34 cellular contexts compared by ENCODE assay signal in the genomic region with DNA sequence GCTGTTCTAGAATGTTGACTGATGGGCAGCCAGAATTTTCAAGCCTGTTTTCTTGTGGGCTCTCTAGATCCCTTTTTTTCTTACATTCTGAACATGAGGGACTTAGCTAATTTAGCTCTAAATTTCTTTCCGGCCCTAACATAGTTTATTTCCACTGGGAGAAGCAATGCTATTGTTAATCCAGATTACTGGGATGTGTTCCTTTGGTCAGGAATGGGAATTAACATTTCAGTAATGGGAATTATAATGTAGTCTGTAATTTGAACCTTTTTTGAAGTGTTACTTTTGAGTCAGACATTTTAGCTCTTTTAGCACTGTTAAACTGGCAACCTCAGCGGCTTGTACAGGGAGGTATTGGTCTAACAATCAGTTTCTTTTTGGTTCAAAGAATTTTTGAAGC.
"Had no signal": no experiment of that assay in that cellular context is flagged by ENCODE, and none has a peak within 500 bp of the region (broad histone marks: within the 10 kb centered on the region; RNA-seq: fewer than 3 reads in every experiment).

No MANE protein-coding gene starts in this region.

- H3K27ac Mint-ChIP-seq: activated naive CD4-positive, alpha-beta T cell treated with anti-CD3 and anti-CD28 coated beads for 36 hours; activated naive CD8-positive, alpha-beta T cell treated with anti-CD3 and anti-CD28 coated beads, Interleukin-2, amount 10 ng/mL, durations not matched to agents 7 days and 5 days; activated T-helper 1 cell treated with anti-CD3 and anti-CD28 coated beads, Interleukin-12 subunit alpha, Interleukin-12 subunit beta, Interleukin-2, Interleukin-4 antibody, amounts not matched to agents 30 ng/mL and 10 ng/mL and 1 ng/mL, durations not matched to agents 14 hours and 24 hours and 36 hours; stimulated activated memory B cell treated with anti-CD40 and anti-IgM and Interleukin-4, amounts not matched to agents 10 μg/mL and 1 μg/mL and 100 μg/mL, for 72 hours; stimulated activated naive CD8-positive, alpha-beta T cell treated with anti-CD3 and anti-CD28 coated beads, Interleukin-15, amount 100 ng/mL, for 72 hours had no signal

- H3K36me3 ChIP-seq: brain microvascular endothelial cell, esophagus muscularis mucosa, heart left ventricle, lower lobe of right lung, ovary, prostate gland, sigmoid colon, thyroid gland, upper lobe of left lung, vagina had no signal

- ATAC-seq: foreskin keratinocyte; naive thymus-derived CD8-positive, alpha-beta T cell; stimulated activated memory B cell treated with anti-CD40 and anti-IgM and Interleukin-4, amounts not matched to agents 10 μg/mL and 1 μg/mL and 100 μg/mL, for 72 hours; stimulated activated naive CD8-positive, alpha-beta T cell treated with anti-CD3 and anti-CD28 coated beads, Interleukin-15, amount 100 ng/mL, for 72 hours; T-helper 17 cell had no signal

- H3K9me3 ChIP-seq: esophagus muscularis mucosa, heart left ventricle, lower lobe of right lung, ovary, prostate gland, sigmoid colon, thyroid gland, upper lobe of left lung, vagina had no signal

- H3K4me1 ChIP-seq: foreskin keratinocyte had no signal

- H3K4me3 Mint-ChIP-seq: activated naive CD4-positive, alpha-beta T cell treated with anti-CD3 and anti-CD28 coated beads for 36 hours; activated naive CD8-positive, alpha-beta T cell treated with anti-CD3 and anti-CD28 coated beads, Interleukin-2, amount 10 ng/mL, durations not matched to agents 7 days and 5 days; activated T-helper 1 cell treated with anti-CD3 and anti-CD28 coated beads, Interleukin-12 subunit alpha, Interleukin-12 subunit beta, Interleukin-2, Interleukin-4 antibody, amounts not matched to agents 30 ng/mL and 10 ng/mL and 1 ng/mL, durations not matched to agents 14 hours and 24 hours and 36 hours; stimulated activated memory B cell treated with anti-CD40 and anti-IgM and Interleukin-4, amounts not matched to agents 10 μg/mL and 1 μg/mL and 100 μg/mL, for 72 hours; stimulated activated naive CD8-positive, alpha-beta T cell treated with anti-CD3 and anti-CD28 coated beads, Interleukin-15, amount 100 ng/mL, for 72 hours; T-helper 17 cell had no signal

- H3K9me3 Mint-ChIP-seq: activated naive CD4-positive, alpha-beta T cell treated with anti-CD3 and anti-CD28 coated beads for 36 hours; activated naive CD8-positive, alpha-beta T cell treated with anti-CD3 and anti-CD28 coated beads, Interleukin-2, amount 10 ng/mL, durations not matched to agents 7 days and 5 days; activated T-helper 1 cell treated with anti-CD3 and anti-CD28 coated beads, Interleukin-12 subunit alpha, Interleukin-12 subunit beta, Interleukin-2, Interleukin-4 antibody, amounts not matched to agents 30 ng/mL and 10 ng/mL and 1 ng/mL, durations not matched to agents 14 hours and 24 hours and 36 hours; naive thymus-derived CD8-positive, alpha-beta T cell; stimulated activated memory B cell treated with anti-CD40 and anti-IgM and Interleukin-4, amounts not matched to agents 10 μg/mL and 1 μg/mL and 100 μg/mL, for 72 hours; stimulated activated naive CD8-positive, alpha-beta T cell treated with anti-CD3 and anti-CD28 coated beads, Interleukin-15, amount 100 ng/mL, for 72 hours had no signal

- H3K27me3 Mint-ChIP-seq: activated naive CD8-positive, alpha-beta T cell treated with anti-CD3 and anti-CD28 coated beads, Interleukin-2, amount 10 ng/mL, durations not matched to agents 7 days and 5 days; naive thymus-derived CD8-positive, alpha-beta T cell; stimulated activated memory B cell treated with anti-CD40 and anti-IgM and Interleukin-4, amounts not matched to agents 10 μg/mL and 1 μg/mL and 100 μg/mL, for 72 hours; stimulated activated naive CD8-positive, alpha-beta T cell treated with anti-CD3 and anti-CD28 coated beads, Interleukin-15, amount 100 ng/mL, for 72 hours; T-helper 17 cell had no signal

- H3K27me3 ChIP-seq: brain microvascular endothelial cell, esophagus muscularis mucosa, foreskin keratinocyte, heart left ventricle, ovary, sigmoid colon, thyroid gland, upper lobe of left lung, vagina had no signal

- H3K27ac ChIP-seq: brain microvascular endothelial cell, esophagus muscularis mucosa, foreskin keratinocyte, lower lobe of right lung, ovary, prostate gland, sigmoid colon, upper lobe of left lung, vagina had no signal

- H3K4me3 ChIP-seq: esophagus muscularis mucosa, heart left ventricle, lower lobe of right lung, ovary, prostate gland, sigmoid colon, thyroid gland, upper lobe of left lung, vagina had no signal

- DNase-seq: activated CD4-positive, alpha-beta T cell treated with anti-CD3 and anti-CD28 coated beads, Interleukin-2, amount 50 U/mL, for 1 hour; activated CD4-positive, CD25-positive, alpha-beta regulatory T cell treated with anti-CD3 and anti-CD28 coated beads, Interleukin-2, amount 50 U/mL, for 72 hours; activated effector memory CD4-positive, alpha-beta T cell treated with anti-CD3 and anti-CD28 coated beads, Interleukin-2, amount 50 U/mL, for 16 hours; activated naive CD4-positive, alpha-beta T cell treated with anti-CD3 and anti-CD28 coated beads for 36 hours; activated naive CD8-positive, alpha-beta T cell treated with anti-CD3 and anti-CD28 coated beads, Interleukin-2, amount 10 ng/mL, durations not matched to agents 7 days and 5 days; amniotic stem cell; brain microvascular endothelial cell; caudate nucleus; dermis blood vessel endothelial cell; effector CD4-positive, alpha-beta T cell; foreskin keratinocyte; heart left ventricle; hypothalamus; kidney glomerular epithelial cell; lower lobe of right lung; mesenchymal stem cell; naive thymus-derived CD8-positive, alpha-beta T cell; ovary; retina; sigmoid colon; small intestine; stimulated activated CD4-positive, alpha-beta T cell treated with anti-CD3 and anti-CD28 coated beads, Interleukin-1b, Interleukin-23, amount 100 ng/mL, for 48 hours; stimulated activated CD4-positive, alpha-beta T cell treated with anti-CD3 and anti-CD28 coated beads, Interleukin-4, amount 100 ng/mL, for 4 hours; stimulated activated CD8-positive, alpha-beta memory T cell treated with anti-CD3 and anti-CD28 coated beads, Interleukin-4, amount 100 ng/mL, for 48 hours; stimulated activated naive CD8-positive, alpha-beta T cell treated with anti-CD3 and anti-CD28 coated beads, Interleukin-15, amount 100 ng/mL, for 72 hours; T-helper 17 cell; T1000; thyroid gland; upper lobe of left lung had no signal
